In genomic region chr9:84849049-84849448, GRCh38 we compare ENCODE assay signal across 21 cellular contexts.
DNase-seq lines count a peak whose midpoint lies in the region; ATAC-seq, FAIRE-seq and TF ChIP-seq lines count a peak whose summit lies in the region.
"Had no signal": no experiment of that assay in that cellular context is flagged by ENCODE, and none has a peak within 500 bp of the region (broad histone marks: within the 10 kb centered on the region; RNA-seq: fewer than 3 reads in every experiment).

No MANE protein-coding gene starts in this region.

- H3K27ac ChIP-seq in OCI-LY3 (ENCODE audit: low read length) = no peak overlapping the region
- no peak overlapping the region for H3K27ac ChIP-seq in trophoblast cell (ENCODE audit: low read depth, low read length)
- H3K27ac ChIP-seq: 22Rv1, GM23248 had no signal

- no peaks in the 10 kb centered on the region for H3K27me3 ChIP-seq in OCI-LY3 (ENCODE audit: low read depth, low read length)
- no peaks in the 10 kb centered on the region for H3K27me3 ChIP-seq in trophoblast cell (ENCODE audit: insufficient read depth, low read length)

- H3K4me3 ChIP-seq in OCI-LY3 (ENCODE audit: low read length) (no peak overlapping the region), trophoblast cell (ENCODE audit: low read depth, low read length) (no peak overlapping the region)
- H3K4me3 ChIP-seq: GM23248 had no signal

- no CpG with 5 or more reads among the region's 2 CpGs for WGBS in trophoblast cell (ENCODE audit: extremely low coverage, insufficient coverage, insufficient read length)

- peak overlapping the region; percentile 82 for H2BK12ac ChIP-seq in trophoblast cell (ENCODE audit: low read length)

- H3K4me2 ChIP-seq in OCI-LY3 (ENCODE audit: low read length) (0 out of 2 replicates have a peak overlapping the region, but pooled peaks have one; percentile 3), trophoblast cell (ENCODE audit: low read length) (no peak overlapping the region)

- no peak for TF ChIP-seq CTCF in OCI-LY3 (IDR thresholded peaks at IDR 0.05; ENCODE audit: low read depth, low read length)

- H4K20me1 ChIP-seq in OCI-LY3 (ENCODE audit: insufficient read depth, low read length) = no peaks in the 10 kb centered on the region

- H3K4me1 Mint-ChIP-seq in activated T-cell treated with anti-CD3 and anti-CD28 coated beads, Interleukin-2, amount 50 U/mL, for 72 hours (ENCODE audit: low read depth) = no peaks in the 10 kb centered on the region
- no peaks in the 10 kb centered on the region for H3K4me1 Mint-ChIP-seq in activated T-cell treated with anti-CD3 and anti-CD28 coated beads, Interleukin-2, amount 50 U/mL, for 4 hours (ENCODE audit: low read depth)
- H3K4me1 Mint-ChIP-seq: CD4-positive, alpha-beta memory T cell had no signal

- no peak overlapping the region for H3K4me3 Mint-ChIP-seq in activated T-cell treated with anti-CD3 and anti-CD28 coated beads, Interleukin-2, amount 50 U/mL, for 72 hours
- no peak overlapping the region for H3K4me3 Mint-ChIP-seq in activated T-cell treated with anti-CD3 and anti-CD28 coated beads, Interleukin-2, amount 50 U/mL, for 4 hours
- H3K4me3 Mint-ChIP-seq: CD4-positive, alpha-beta memory T cell; H9 had no signal

- no peak overlapping the region for H3K23ac ChIP-seq in trophoblast cell (ENCODE audit: low read length)

- no peak overlapping the region for H3K18ac ChIP-seq in trophoblast cell (ENCODE audit: low read length)

- H3K9me3 Mint-ChIP-seq in activated T-cell treated with anti-CD3 and anti-CD28 coated beads, Interleukin-2, amount 50 U/mL, for 72 hours = no peaks in the 10 kb centered on the region
- H3K9me3 Mint-ChIP-seq in activated T-cell treated with anti-CD3 and anti-CD28 coated beads, Interleukin-2, amount 50 U/mL, for 4 hours = no peaks in the 10 kb centered on the region

- H2AK5ac ChIP-seq in trophoblast cell (ENCODE audit: low read length) = no peak overlapping the region

- H3K4ac ChIP-seq in trophoblast cell (ENCODE audit: low read depth, low read length) = no peak overlapping the region

- ATAC-seq in activated T-cell treated with anti-CD3 and anti-CD28 coated beads, Interleukin-2, amount 50 U/mL, for 72 hours (replicated peaks in 1 of 2) = no peak
- no peak for ATAC-seq in activated T-cell treated with anti-CD3 and anti-CD28 coated beads, Interleukin-2, amount 50 U/mL, for 4 hours
- ATAC-seq in GM18502 (IDR thresholded peaks at IDR 0.05; ENCODE audit: poor library complexity, unreplicated experiment) = no peak
- ATAC-seq in GM21825 (IDR thresholded peaks at IDR 0.05; ENCODE audit: unreplicated experiment) = no peak
- ATAC-seq: HCT116 had no signal

- H3K27ac Mint-ChIP-seq in activated T-cell treated with anti-CD3 and anti-CD28 coated beads, Interleukin-2, amount 50 U/mL, for 72 hours = peak overlapping the region; percentile 38
- H3K27ac Mint-ChIP-seq: CD4-positive, alpha-beta memory T cell; H9 had no signal

- H3K79me2 ChIP-seq in OCI-LY3 (ENCODE audit: low read length) = no peaks in the 10 kb centered on the region
- H3K79me2 ChIP-seq in trophoblast cell (ENCODE audit: control insufficient read depth, insufficient read depth, low read length, poor library complexity) = no peaks in the 10 kb centered on the region

- no peak for TF ChIP-seq POLR2A in GM12892 (IDR thresholded peaks at IDR 0.05; ENCODE audit: low read depth, low read length)

- H3K79me1 ChIP-seq in trophoblast cell (ENCODE audit: low read length) = peaks cover 12% of the 10 kb centered on the region

- H4K8ac ChIP-seq in trophoblast cell (ENCODE audit: low read depth, low read length) = no peak overlapping the region

- H3K9me3 ChIP-seq in OCI-LY3 (ENCODE audit: insufficient read depth, low read length) = no peaks in the 10 kb centered on the region
- no peaks in the 10 kb centered on the region for H3K9me3 ChIP-seq in trophoblast cell (ENCODE audit: insufficient read depth, low read depth, low read length)

- FAIRE-seq in GM12892 (lab: Jason Lieb, UNC) = no peak
- FAIRE-seq: A204.1, GM18507 had no signal

- H3K9ac ChIP-seq in OCI-LY3 (ENCODE audit: low read length) = no peak overlapping the region
- H3K9ac ChIP-seq in trophoblast cell (ENCODE audit: low read length) = no peak overlapping the region
- H3K9ac ChIP-seq: GM23248 had no signal

- H3K27me3 Mint-ChIP-seq in activated T-cell treated with anti-CD3 and anti-CD28 coated beads, Interleukin-2, amount 50 U/mL, for 72 hours (ENCODE audit: low read depth) = peaks cover 1% of the 10 kb centered on the region
- H3K27me3 Mint-ChIP-seq in activated T-cell treated with anti-CD3 and anti-CD28 coated beads, Interleukin-2, amount 50 U/mL, for 4 hours (ENCODE audit: low read depth) = no peaks in the 10 kb centered on the region
- H3K27me3 Mint-ChIP-seq: CD4-positive, alpha-beta memory T cell had no signal

- no peak for DNase-seq in activated T-cell treated with anti-CD3 and anti-CD28 coated beads, Interleukin-2, amount 50 U/mL, for 72 hours
- no peak for DNase-seq in activated T-cell treated with anti-CD3 and anti-CD28 coated beads, Interleukin-2, amount 50 U/mL, for 4 hours
- DNase-seq in trophoblast cell (no peak), GM12892 (ENCODE audit: insufficient read length) (no peak)
- DNase-seq: ACHN; C1 segment of cervical spinal cord; Calu3; CD4-positive, alpha-beta memory T cell; COR-L47; DMS53; DMS79 treated with DMSO at 0.1 percent for 48 hours; GF-D8; GM23248; H9 had no signal

- H3K14ac ChIP-seq in trophoblast cell (ENCODE audit: low read length) = no peak overlapping the region

- no peaks in the 10 kb centered on the region for H3K36me3 Mint-ChIP-seq in activated T-cell treated with anti-CD3 and anti-CD28 coated beads, Interleukin-2, amount 50 U/mL, for 72 hours (ENCODE audit: insufficient read depth in 2 of 2)
- no peaks in the 10 kb centered on the region for H3K36me3 Mint-ChIP-seq in activated T-cell treated with anti-CD3 and anti-CD28 coated beads, Interleukin-2, amount 50 U/mL, for 4 hours (ENCODE audit: insufficient read depth)
- H3K36me3 Mint-ChIP-seq: CD4-positive, alpha-beta memory T cell had no signal

- H4K12ac ChIP-seq in trophoblast cell (ENCODE audit: low read depth, low read length) = no peak overlapping the region

- H2AFZ ChIP-seq in OCI-LY3 (ENCODE audit: low read depth, low read length) = no peak overlapping the region
- no peak overlapping the region for H2AFZ ChIP-seq in trophoblast cell (ENCODE audit: insufficient read depth, low read length, poor library complexity)
- H2AFZ ChIP-seq: GM23248 had no signal

- H2BK5ac ChIP-seq in trophoblast cell (ENCODE audit: low read depth, low read length, poor library complexity) = no peak overlapping the region

- H2BK120ac ChIP-seq in trophoblast cell (ENCODE audit: insufficient read depth, low read length, poor library complexity) = no peak overlapping the region

- no peak overlapping the region for H4K91ac ChIP-seq in trophoblast cell (ENCODE audit: low read depth, low read length)

- H3K36me3 ChIP-seq in OCI-LY3 (replicated peaks; ENCODE audit: low read depth, low read length) (no peaks in the 10 kb centered on the region), trophoblast cell (ENCODE audit: control insufficient read depth in 1 of 2, insufficient read depth in 2 of 2, low read length in 2 of 2) (no peaks in the 10 kb centered on the region)

- peaks cover 27% of the 10 kb centered on the region for H3K4me1 ChIP-seq in OCI-LY3 (ENCODE audit: low read length)
- peaks cover 5% of the 10 kb centered on the region in 2 experiments for H3K4me1 ChIP-seq in trophoblast cell (ENCODE audit: control insufficient read depth in 1 of 2, insufficient read depth in 2 of 2, low read length in 2 of 2)
